8 cellular contexts compared by ENCODE assay signal in the genomic region with DNA sequence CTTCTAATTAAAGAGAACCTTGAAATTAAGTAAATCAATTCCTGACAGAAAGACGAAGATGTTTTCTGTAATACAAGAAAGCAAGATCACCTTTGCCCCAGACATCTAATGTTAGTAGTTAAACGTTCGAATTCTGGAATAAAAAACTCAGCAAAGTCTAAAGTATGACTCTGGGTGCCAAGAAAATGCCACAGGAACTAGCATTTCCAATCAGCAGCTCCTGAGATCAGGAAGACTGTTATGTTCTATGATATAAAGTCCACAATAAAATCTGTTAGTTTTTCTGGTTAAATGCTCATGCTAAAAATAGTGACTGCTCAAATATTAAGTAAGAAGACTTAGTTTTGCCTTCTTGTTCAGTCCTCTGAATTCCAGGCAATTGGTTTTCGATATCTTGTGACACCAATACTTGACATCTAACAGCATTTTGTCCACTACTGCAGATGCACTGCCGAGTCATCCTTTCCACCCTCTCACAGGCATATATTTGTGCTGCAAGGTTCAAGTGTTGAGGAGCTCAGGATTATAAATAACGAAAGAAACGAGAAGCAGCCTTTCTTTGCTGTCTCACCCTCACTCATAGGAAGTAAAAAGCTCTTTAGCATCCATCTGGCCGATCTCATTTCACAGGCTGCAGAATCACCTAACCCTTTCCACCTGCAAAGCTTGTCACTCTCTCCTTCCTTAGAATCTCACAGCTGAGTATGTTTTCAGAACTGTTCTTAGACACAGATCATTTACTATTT. TPM values are rescaled to one million over a fixed set of nuclear protein-coding genes. Genes with fewer than 3 reads are reported as not detected.
DNase-seq lines count a peak whose midpoint lies in the region; ATAC-seq and TF ChIP-seq lines count a peak whose summit lies in the region.

No MANE protein-coding gene starts in this region.

- no peaks in the 10 kb centered on the region for H3K27me3 Mint-ChIP-seq in activated CD4-positive, alpha-beta T cell treated with anti-CD3 and anti-CD28 coated beads, Interleukin-2, amount 10 ng/mL, durations not matched to agents 7 days and 5 days
- H3K27me3 Mint-ChIP-seq in neural progenitor cell (ENCODE audit: insufficient read depth, low read depth), result peaks cover 6% of the 10 kb centered on the region

- H3K27ac ChIP-seq in spleen (peak overlapping the region; percentile 49 to 90 (median 82)), neural progenitor cell (no peak overlapping the region)

- peak overlapping the region; percentile 12 for H3K27ac Mint-ChIP-seq in activated CD4-positive, alpha-beta T cell treated with anti-CD3 and anti-CD28 coated beads, Interleukin-2, amount 10 ng/mL, durations not matched to agents 7 days and 5 days
- no peak overlapping the region for H3K27ac Mint-ChIP-seq in neural progenitor cell

- H3K4me3 ChIP-seq in spleen, result peak overlapping the region in 1 of 8 donors; percentile 35
- H3K4me3 ChIP-seq in neural progenitor cell, result no peak overlapping the region
- no peak overlapping the region for H3K4me3 ChIP-seq in mucosa of descending colon
- H3K4me3 ChIP-seq in H7 (ENCODE audit: insufficient read depth, low read depth, low read length), result no peak overlapping the region

- no peak for TF ChIP-seq CTCF in spleen (IDR thresholded peaks at IDR 0.05 in 8 of 11, conservative IDR thresholded peaks at IDR 0.05 in 3 of 11)
- no peak for TF ChIP-seq CTCF in neural progenitor cell (IDR thresholded peaks at IDR 0.05)
- no peak for TF ChIP-seq CTCF in mucosa of descending colon (IDR thresholded peaks at IDR 0.05)

- H3K9me3 ChIP-seq in spleen (no peaks in the 10 kb centered on the region), neural progenitor cell (ENCODE audit: low read depth) (no peaks in the 10 kb centered on the region), mucosa of descending colon (no peaks in the 10 kb centered on the region)

- DNase-seq in activated CD4-positive, alpha-beta T cell treated with anti-CD3 and anti-CD28 coated beads, Interleukin-2, amount 10 ng/mL, durations not matched to agents 7 days and 5 days, result no peak
- no peak for DNase-seq in activated CD4-positive, alpha-beta T cell treated with anti-CD3 and anti-CD28 coated beads for 1 hour
- peak; percentile 8 for DNase-seq in OCI-M1 (lab: John Stamatoyannopoulos, UW)
- peak; percentile 38 for DNase-seq in fibroblast of gingiva (ENCODE audit: low read depth)
- DNase-seq in spleen, result no peak
- no peak for DNase-seq in neural progenitor cell (ENCODE audit: low spot score)
- DNase-seq in mucosa of descending colon, result no peak
- no peak for DNase-seq in H7

- no peak overlapping the region for H3K9ac ChIP-seq in neural progenitor cell

- H3K4me3 Mint-ChIP-seq in activated CD4-positive, alpha-beta T cell treated with anti-CD3 and anti-CD28 coated beads, Interleukin-2, amount 10 ng/mL, durations not matched to agents 7 days and 5 days, result no peak overlapping the region
- no peak overlapping the region for H3K4me3 Mint-ChIP-seq in neural progenitor cell

- H3K36me3 ChIP-seq in spleen, result peaks cover 0 to 55% (median 4%) of the 10 kb centered on the region in 6 donors
- H3K36me3 ChIP-seq in neural progenitor cell, result no peaks in the 10 kb centered on the region
- no peaks in the 10 kb centered on the region for H3K36me3 ChIP-seq in mucosa of descending colon (ENCODE audit: low read depth)
- H3K36me3 ChIP-seq in H7 (replicated peaks; ENCODE audit: control insufficient read depth, insufficient read depth, low read length), result peaks cover 1% of the 10 kb centered on the region

- peaks cover 11% of the 10 kb centered on the region for H3K36me3 Mint-ChIP-seq in activated CD4-positive, alpha-beta T cell treated with anti-CD3 and anti-CD28 coated beads, Interleukin-2, amount 10 ng/mL, durations not matched to agents 7 days and 5 days (ENCODE audit: low read depth)
- peaks cover 21% of the 10 kb centered on the region for H3K36me3 Mint-ChIP-seq in neural progenitor cell

- H3K79me2 ChIP-seq in neural progenitor cell (ENCODE audit: low read depth), result peaks cover 17% of the 10 kb centered on the region

- peaks cover 48% of the 10 kb centered on the region for H4K20me1 ChIP-seq in neural progenitor cell (ENCODE audit: low read depth)

- WGBS in spleen, 5 donors, result 23 to 30% (median 25%) methylated on average over 8 of the region's 8 CpGs

- ATAC-seq in mucosa of descending colon, result no peak

- no peaks in the 10 kb centered on the region for H3K9me3 Mint-ChIP-seq in activated CD4-positive, alpha-beta T cell treated with anti-CD3 and anti-CD28 coated beads, Interleukin-2, amount 10 ng/mL, durations not matched to agents 7 days and 5 days
- H3K9me3 Mint-ChIP-seq in neural progenitor cell, result no peaks in the 10 kb centered on the region

- CTCF ChIA-PET in activated CD4-positive, alpha-beta T cell treated with anti-CD3 and anti-CD28 coated beads, Interleukin-2, amount 10 ng/mL, durations not matched to agents 7 days and 5 days (lab: Charles Lee), result interaction anchor here (0.6 to 1.4 kb wide), 6 partner anchors 8 to 268 kb away, joined by 3 to 4 read pairs (median 4); a partner anchor contains a TSS

- POLR2A ChIA-PET in activated CD4-positive, alpha-beta T cell treated with anti-CD3 and anti-CD28 coated beads, Interleukin-2, amount 10 ng/mL, durations not matched to agents 7 days and 5 days (lab: Charles Lee), result no interaction called here

- peaks cover 16% of the 10 kb centered on the region for H3F3A ChIP-seq in neural progenitor cell (ENCODE audit: low read depth)

- no peak overlapping the region for H3K4me2 ChIP-seq in neural progenitor cell

- H3K4me1 ChIP-seq in spleen (peaks cover 69 to 100% (median 88%) of the 10 kb centered on the region in 6 donors), neural progenitor cell (peaks cover 27% of the 10 kb centered on the region), mucosa of descending colon (ENCODE audit: low read depth) (peaks cover 15% of the 10 kb centered on the region)

- H2AFZ ChIP-seq in neural progenitor cell (replicated peaks), result no peak overlapping the region

- no peak for TF ChIP-seq POLR2A in spleen (IDR thresholded peaks at IDR 0.05)

- H3K27me3 ChIP-seq in spleen (replicated peaks in 1 of 7), result no peaks in the 10 kb centered on the region
- no peaks in the 10 kb centered on the region for H3K27me3 ChIP-seq in neural progenitor cell
- H3K27me3 ChIP-seq in H7 (ENCODE audit: control insufficient read depth, insufficient read depth, low read length), result no peaks in the 10 kb centered on the region

- intact Hi-C loops in spleen (cut with DNase I; ENCODE audit: low total_unique reads) (no loop called here), mucosa of descending colon (cut with DNase I, micrococcal nuclease) (no loop called here)

- H3K4me1 Mint-ChIP-seq in activated CD4-positive, alpha-beta T cell treated with anti-CD3 and anti-CD28 coated beads, Interleukin-2, amount 10 ng/mL, durations not matched to agents 7 days and 5 days, result peaks cover 62% of the 10 kb centered on the region
- peaks cover 72% of the 10 kb centered on the region for H3K4me1 Mint-ChIP-seq in neural progenitor cell

RNA-seq across cellular contexts. Expression of a gene that starts 32.0 kb away (rescaled TPM):
- total RNA-seq in activated CD4-positive, alpha-beta T cell treated with anti-CD3 and anti-CD28 coated beads, Interleukin-2, amount 10 ng/mL, durations not matched to agents 7 days and 5 days, result 10 to 100 TPM; 24.2 to 27.4 TPM
- total RNA-seq in spleen (10 to 100 TPM; 32.2 to 71.3 (median 47.8) TPM), neural progenitor cell (ENCODE audit: low replicate concordance) (8.4 and 10.2 TPM in 2 replicates), mucosa of descending colon (10 to 100 TPM; 23.9 to 49.5 (median 25.6) TPM)
- 1 to 10 TPM; 1.7 to 8.6 (median 2.7) TPM for polyA plus RNA-seq in spleen
- total RNA-seq in H7 (2014; rRNA removed; shearing (Covaris generic)), result 6.1 and 8.7 TPM in 2 replicates

RNA-seq across cellular contexts. Expression of a gene that starts 54.5 kb away (rescaled TPM):
- total RNA-seq in activated CD4-positive, alpha-beta T cell treated with anti-CD3 and anti-CD28 coated beads, Interleukin-2, amount 10 ng/mL, durations not matched to agents 7 days and 5 days, result not detected
- total RNA-seq in spleen (under 1 TPM in 1 of 7 donors, not detected in 6; 0.42 TPM), neural progenitor cell (ENCODE audit: low replicate concordance) (not detected in 2 replicates), mucosa of descending colon (1 to 10 TPM in 2 of 3 donors, under 1 TPM in 1; 0.79 to 4.8 (median 3.0) TPM)
- polyA plus RNA-seq in spleen, result not detected
- not detected in 2 replicates for total RNA-seq in H7 (2014; rRNA removed; shearing (Covaris generic))

Comparison
In these comparisons a context has a peak if more than half of its experiments do, and no peak if none do; other contexts are left out.
1. DNase-seq: peak in OCI-M1 (single experiment) and fibroblast of gingiva (single experiment); none in activated CD4-positive, alpha-beta T cell treated with anti-CD3 and anti-CD28 coated beads, Interleukin-2, amount 10 ng/mL, durations not matched to agents 7 days and 5 days (single experiment), activated CD4-positive, alpha-beta T cell treated with anti-CD3 and anti-CD28 coated beads for 1 hour (single experiment), spleen (single experiment), neural progenitor cell (single experiment), mucosa of descending colon (0 of 3) and H7 (single experiment).